In genomic region chr9:133458643-133459312, GRCh38 we compare ENCODE assay signal across 9 cellular contexts. TPM values are rescaled to one million over a fixed set of nuclear protein-coding genes. Genes with fewer than 3 reads are reported as not detected.
DNase-seq lines count a peak whose midpoint lies in the region; ATAC-seq and TF ChIP-seq lines count a peak whose summit lies in the region.
"Had no signal": no experiment of that assay in that cellular context is flagged by ENCODE, and none has a peak within 500 bp of the region (broad histone marks: within the 10 kb centered on the region; RNA-seq: fewer than 3 reads in every experiment).

No MANE protein-coding gene starts in this region.

- H3K27me3 ChIP-seq in osteoblast (ENCODE audit: insufficient read depth, low read length): no peaks in the 10 kb centered on the region

- H3K36me3 ChIP-seq in osteoblast (ENCODE audit: insufficient read depth, low read length): no peaks in the 10 kb centered on the region
- H3K36me3 ChIP-seq: neutrophil had no signal

- DNase-seq in COLO668 (lab: John Stamatoyannopoulos, UW; ENCODE audit: unreplicated experiment): peak; percentile 40
- peak; percentile 63 for DNase-seq in MV-4-11 (lab: John Stamatoyannopoulos, UW)
- no peak for DNase-seq in osteoblast (ENCODE audit: insufficient read length, low spot score, missing footprints)
- DNase-seq in medulla oblongata (ENCODE audit: extremely low spot score): no peak
- no peak for DNase-seq in NK-92 treated with Interleukin-12 subunit alpha and Interleukin-12 subunit beta, amount 100 ng/mL, for 24 hours (lab: John Stamatoyannopoulos, UW)
- no peak for DNase-seq in 8988T

- peaks cover 19% of the 10 kb centered on the region for H4K20me1 ChIP-seq in osteoblast (ENCODE audit: insufficient read depth, low read length)

- no peak for TF ChIP-seq CTCF in osteoblast (IDR thresholded peaks at IDR 0.05; ENCODE audit: extremely low read depth, low read depth, low read length)

- no peak overlapping the region for H3K4me3 ChIP-seq in osteoblast (ENCODE audit: insufficient read depth, low read length)

- ATAC-seq in GM21526 (IDR thresholded peaks at IDR 0.05; ENCODE audit: low FRiP score, unreplicated experiment): no peak

- peak overlapping the region; percentile 90 for H3K27ac ChIP-seq in cingulate gyrus (ENCODE audit: low read depth, low read length)
- H3K27ac ChIP-seq in osteoblast (ENCODE audit: low read depth, low read length): no peak overlapping the region

- H2AFZ ChIP-seq in osteoblast (ENCODE audit: low read length): no peak overlapping the region

- H3K4me2 ChIP-seq in osteoblast (ENCODE audit: insufficient read depth, low read length): peak overlapping the region; percentile 88

- no peaks in the 10 kb centered on the region for H3K79me2 ChIP-seq in osteoblast (ENCODE audit: insufficient read depth, low read length)

- H3K9me3 ChIP-seq in osteoblast (ENCODE audit: low read depth, low read length): no peaks in the 10 kb centered on the region
- H3K9me3 ChIP-seq: neutrophil had no signal

- H3K4me1 ChIP-seq in osteoblast (ENCODE audit: insufficient read depth, low read length): peaks cover 4% of the 10 kb centered on the region

RNA-seq across cellular contexts. Expression of gene CACFD1, which starts 1.0 kb away (rescaled TPM):
- total RNA-seq in osteoblast: 8.0 and 9.0 TPM in 2 replicates

RNA-seq across cellular contexts. Expression of gene SLC2A6, which starts 20.1 kb away (rescaled TPM):
- 25.3 TPM in 2 replicates for total RNA-seq in osteoblast

RNA-seq across cellular contexts. Expression of gene ADAMTS13, which starts 36.6 kb away (rescaled TPM):
- total RNA-seq in osteoblast: 1.2 and 1.4 TPM in 2 replicates

RNA-seq across cellular contexts. Expression of gene REXO4, which starts 41.0 kb away (rescaled TPM):
- 10.6 and 11.9 TPM in 2 replicates for total RNA-seq in osteoblast

Comparison
In these comparisons a context has a peak if more than half of its experiments do, and no peak if none do; other contexts are left out.
1. DNase-seq: peak in COLO668 (single experiment) and MV-4-11 (single experiment); none in osteoblast (single experiment), medulla oblongata (single experiment), NK-92 treated with Interleukin-12 subunit alpha and Interleukin-12 subunit beta, amount 100 ng/mL, for 24 hours (single experiment) and 8988T (single experiment).